15 cellular contexts compared by ENCODE assay signal in the genomic region with DNA sequence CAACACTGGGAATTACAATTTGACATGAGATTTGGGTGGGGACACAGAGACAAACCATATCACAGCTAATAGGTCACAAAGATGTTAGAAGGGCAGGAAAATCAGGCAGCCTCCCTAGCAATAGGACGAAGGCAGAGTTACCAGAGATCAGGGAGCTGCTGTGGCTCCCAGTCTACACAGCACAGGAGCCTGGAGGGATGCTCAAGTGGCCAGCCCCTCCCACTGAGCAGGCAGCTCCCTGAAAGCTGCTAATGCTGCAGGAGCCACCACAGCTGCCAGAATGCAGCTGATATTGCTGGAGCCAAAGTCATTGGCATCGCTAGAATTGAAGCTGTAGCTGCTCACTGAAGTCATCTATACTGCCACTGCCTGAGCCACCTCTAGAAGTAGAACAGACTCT. TPM values are rescaled to one million over a fixed set of nuclear protein-coding genes. Genes with fewer than 3 reads are reported as not detected.
DNase-seq lines count a peak whose midpoint lies in the region; TF ChIP-seq lines count a peak whose summit lies in the region.
"Had no signal": no experiment of that assay in that cellular context is flagged by ENCODE, and none has a peak within 500 bp of the region (broad histone marks: within the 10 kb centered on the region; RNA-seq: fewer than 3 reads in every experiment).

No MANE protein-coding gene starts in this region.

- H3K36me3 Mint-ChIP-seq in activated CD4-positive, alpha-beta T cell treated with anti-CD3 and anti-CD28 coated beads, Interleukin-2, amount 10 ng/mL, durations not matched to agents 24 days and 14 days (ENCODE audit: low read depth) = no peaks in the 10 kb centered on the region
- no peaks in the 10 kb centered on the region for H3K36me3 Mint-ChIP-seq in activated CD4-positive, alpha-beta T cell treated with anti-CD3 and anti-CD28 coated beads, Interleukin-2, amount 10 ng/mL, durations not matched to agents 7 days and 5 days (ENCODE audit: low read depth)
- H3K36me3 Mint-ChIP-seq in CD4-positive, alpha-beta memory T cell = no peaks in the 10 kb centered on the region
- H3K36me3 Mint-ChIP-seq: CD14-positive monocyte; CD8-positive, alpha-beta memory T cell had no signal

- no peak overlapping the region for H3K27ac ChIP-seq in SJCRH30
- no peak overlapping the region for H3K27ac ChIP-seq in CD4-positive, alpha-beta memory T cell (ENCODE audit: low read depth, low read length)
- H3K27ac ChIP-seq in RWPE1 = no peak overlapping the region
- H3K27ac ChIP-seq: GM23248 had no signal

- H3K27ac Mint-ChIP-seq in activated CD4-positive, alpha-beta T cell treated with anti-CD3 and anti-CD28 coated beads, Interleukin-2, amount 10 ng/mL, durations not matched to agents 24 days and 14 days = no peak overlapping the region
- H3K27ac Mint-ChIP-seq in activated CD4-positive, alpha-beta T cell treated with anti-CD3 and anti-CD28 coated beads, Interleukin-2, amount 10 ng/mL, durations not matched to agents 7 days and 5 days = no peak overlapping the region
- H3K27ac Mint-ChIP-seq in CD4-positive, alpha-beta memory T cell = no peak overlapping the region
- H3K27ac Mint-ChIP-seq: CD8-positive, alpha-beta memory T cell had no signal

- H3K27me3 ChIP-seq in SJCRH30 = no peaks in the 10 kb centered on the region
- no peaks in the 10 kb centered on the region for H3K27me3 ChIP-seq in CD4-positive, alpha-beta memory T cell (ENCODE audit: insufficient read depth, low read length)

- H3K9me3 Mint-ChIP-seq in activated CD4-positive, alpha-beta T cell treated with anti-CD3 and anti-CD28 coated beads, Interleukin-2, amount 10 ng/mL, durations not matched to agents 24 days and 14 days = no peaks in the 10 kb centered on the region
- no peaks in the 10 kb centered on the region for H3K9me3 Mint-ChIP-seq in activated CD4-positive, alpha-beta T cell treated with anti-CD3 and anti-CD28 coated beads, Interleukin-2, amount 10 ng/mL, durations not matched to agents 7 days and 5 days
- H3K9me3 Mint-ChIP-seq in CD4-positive, alpha-beta memory T cell = no peaks in the 10 kb centered on the region
- H3K9me3 Mint-ChIP-seq: CD8-positive, alpha-beta memory T cell had no signal

- peaks cover 14% of the 10 kb centered on the region for H3K27me3 Mint-ChIP-seq in activated CD4-positive, alpha-beta T cell treated with anti-CD3 and anti-CD28 coated beads, Interleukin-2, amount 10 ng/mL, durations not matched to agents 24 days and 14 days
- peaks cover 10% of the 10 kb centered on the region for H3K27me3 Mint-ChIP-seq in activated CD4-positive, alpha-beta T cell treated with anti-CD3 and anti-CD28 coated beads, Interleukin-2, amount 10 ng/mL, durations not matched to agents 7 days and 5 days
- H3K27me3 Mint-ChIP-seq in CD4-positive, alpha-beta memory T cell = peaks cover 11 to 12% of the 10 kb centered on the region in 2 donors

- POLR2A ChIA-PET in activated CD4-positive, alpha-beta T cell treated with anti-CD3 and anti-CD28 coated beads, Interleukin-2, amount 10 ng/mL, durations not matched to agents 7 days and 5 days (lab: Charles Lee) = no interaction called here
- POLR2A ChIA-PET in CD4-positive, alpha-beta memory T cell (lab: Charles Lee; ENCODE audit: partially characterized antibody) = no interaction called here
- POLR2A ChIA-PET in RWPE1 (lab: Yijun Ruan, JAX; ENCODE audit: low non-redundant PET) = no interaction called here

- TF ChIP-seq CTCF in RWPE1 (conservative IDR thresholded peaks at IDR 0.05; ENCODE audit: low read depth) = no peak

- H3K4me1 ChIP-seq in SJCRH30 = peaks cover 3% of the 10 kb centered on the region; the same call in 1 of the 2 replicates
- H3K4me1 ChIP-seq in CD4-positive, alpha-beta memory T cell (ENCODE audit: insufficient read depth, low read length) = no peaks in the 10 kb centered on the region
- H3K4me1 ChIP-seq: BE2C, Caco-2 had no signal

- H3K4me1 Mint-ChIP-seq in activated CD4-positive, alpha-beta T cell treated with anti-CD3 and anti-CD28 coated beads, Interleukin-2, amount 10 ng/mL, durations not matched to agents 24 days and 14 days = no peaks in the 10 kb centered on the region
- H3K4me1 Mint-ChIP-seq in activated CD4-positive, alpha-beta T cell treated with anti-CD3 and anti-CD28 coated beads, Interleukin-2, amount 10 ng/mL, durations not matched to agents 7 days and 5 days = no peaks in the 10 kb centered on the region
- H3K4me1 Mint-ChIP-seq in CD4-positive, alpha-beta memory T cell = no peaks in the 10 kb centered on the region
- H3K4me1 Mint-ChIP-seq: CD8-positive, alpha-beta memory T cell had no signal

- H3K4me3 ChIP-seq in SJCRH30 = no peak overlapping the region
- no peak overlapping the region for H3K4me3 ChIP-seq in CD4-positive, alpha-beta memory T cell (ENCODE audit: low read length in 2 of 2)
- H3K4me3 ChIP-seq: GM23248 had no signal

- H3K36me3 ChIP-seq in SJCRH30 = no peaks in the 10 kb centered on the region
- no peaks in the 10 kb centered on the region for H3K36me3 ChIP-seq in CD4-positive, alpha-beta memory T cell (ENCODE audit: insufficient read depth, low read length)
- H3K36me3 ChIP-seq: BE2C had no signal

- no peaks in the 10 kb centered on the region for H3K9me3 ChIP-seq in SJCRH30 (replicated peaks)
- H3K9me3 ChIP-seq in CD4-positive, alpha-beta memory T cell (ENCODE audit: control insufficient read depth in 1 of 2, low read length in 2 of 2) = no peaks in the 10 kb centered on the region
- H3K9me3 ChIP-seq: BE2C, Caco-2 had no signal

- CTCF ChIA-PET in activated CD4-positive, alpha-beta T cell treated with anti-CD3 and anti-CD28 coated beads, Interleukin-2, amount 10 ng/mL, durations not matched to agents 7 days and 5 days (lab: Charles Lee) = no interaction called here
- CTCF ChIA-PET in CD4-positive, alpha-beta memory T cell (lab: Charles Lee; ENCODE audit: partially characterized antibody) = no interaction called here
- CTCF ChIA-PET in RWPE1 (lab: Yijun Ruan, JAX) = no interaction called here

- no peak overlapping the region for H3K4me3 Mint-ChIP-seq in activated CD4-positive, alpha-beta T cell treated with anti-CD3 and anti-CD28 coated beads, Interleukin-2, amount 10 ng/mL, durations not matched to agents 24 days and 14 days
- no peak overlapping the region for H3K4me3 Mint-ChIP-seq in activated CD4-positive, alpha-beta T cell treated with anti-CD3 and anti-CD28 coated beads, Interleukin-2, amount 10 ng/mL, durations not matched to agents 7 days and 5 days
- no peak overlapping the region for H3K4me3 Mint-ChIP-seq in CD4-positive, alpha-beta memory T cell
- H3K4me3 Mint-ChIP-seq: CD14-positive monocyte; CD8-positive, alpha-beta memory T cell had no signal

- DNase-seq in activated CD4-positive, alpha-beta T cell treated with anti-CD3 and anti-CD28 coated beads, Interleukin-2, amount 10 ng/mL, durations not matched to agents 24 days and 14 days = peak; percentile 48
- DNase-seq in activated CD4-positive, alpha-beta T cell treated with anti-CD3 and anti-CD28 coated beads, Interleukin-2, amount 10 ng/mL, durations not matched to agents 7 days and 5 days = no peak
- DNase-seq in SJCRH30 = peak; percentile 43 to 45
- peak; percentile 6 for DNase-seq in iPS-NIHi11 (ENCODE audit: low spot score)
- DNase-seq in CD4-positive, alpha-beta memory T cell = no peak
- DNase-seq in HT-29 (ENCODE audit: low spot score) = no peak
- no peak for DNase-seq in RWPE1 (ENCODE audit: low spot score)
- DNase-seq: BE2C; Caco-2; CD8-positive, alpha-beta memory T cell; GF-D8; GM23248; H7; IMR-90 had no signal

- intact Hi-C loops in activated CD4-positive, alpha-beta T cell treated with anti-CD3 and anti-CD28 coated beads, Interleukin-2, amount 10 ng/mL, durations not matched to agents 24 days and 14 days (cut with micrococcal nuclease) = no loop called here
- intact Hi-C loops in CD4-positive, alpha-beta memory T cell (cut with micrococcal nuclease) = loop anchor here (5.0 kb wide), 1 partner anchor 101 kb away; no protein-coding TSS in a partner anchor

RNA-seq across cellular contexts. Expression of gene CR1L, which starts 51.0 kb away (rescaled TPM):
- total RNA-seq in activated CD4-positive, alpha-beta T cell treated with anti-CD3 and anti-CD28 coated beads, Interleukin-2, amount 10 ng/mL, durations not matched to agents 24 days and 14 days = not detected in 2 replicates
- total RNA-seq in activated CD4-positive, alpha-beta T cell treated with anti-CD3 and anti-CD28 coated beads, Interleukin-2, amount 10 ng/mL, durations not matched to agents 7 days and 5 days = not detected
- total RNA-seq in SJCRH30 (2014; rRNA removed; shearing (Covaris generic)) = not detected in 2 replicates
- under 1 TPM in 1 of 2 experiments, not detected in 1; 0.19 TPM for total RNA-seq in CD4-positive, alpha-beta memory T cell
- polyA plus RNA-seq in CD4-positive, alpha-beta memory T cell = not detected
- total RNA-seq in HT-29 (2014; rRNA removed; shearing (Covaris generic)) = not detected in 2 replicates
- total RNA-seq: Caco-2; CD8-positive, alpha-beta memory T cell; GM23248; H7; IMR-90 had no signal
- polyA plus RNA-seq: CD14-positive monocyte; CD8-positive, alpha-beta memory T cell; GM23248; IMR-90 had no signal

RNA-seq across cellular contexts. Expression of gene CD46, which starts 55.9 kb away (rescaled TPM):
- 96.3 and 107 TPM in 2 replicates for total RNA-seq in activated CD4-positive, alpha-beta T cell treated with anti-CD3 and anti-CD28 coated beads, Interleukin-2, amount 10 ng/mL, durations not matched to agents 24 days and 14 days
- 100 to 1,000 TPM; 112 to 115 TPM for total RNA-seq in activated CD4-positive, alpha-beta T cell treated with anti-CD3 and anti-CD28 coated beads, Interleukin-2, amount 10 ng/mL, durations not matched to agents 7 days and 5 days
- 84.6 and 95.1 TPM in 2 replicates for total RNA-seq in SJCRH30 (2014; rRNA removed; shearing (Covaris generic))
- total RNA-seq in CD4-positive, alpha-beta memory T cell = 100 to 1,000 TPM; 217 to 234 TPM
- polyA plus RNA-seq in CD4-positive, alpha-beta memory T cell = 100 to 1,000 TPM; 171 to 176 TPM
- total RNA-seq in HT-29 (2014; rRNA removed; shearing (Covaris generic)) = 76.8 and 91.4 TPM in 2 replicates

Comparison
In these comparisons a context has a peak if more than half of its experiments do, and no peak if none do; other contexts are left out.
1. DNase-seq: peak in activated CD4-positive, alpha-beta T cell treated with anti-CD3 and anti-CD28 coated beads, Interleukin-2, amount 10 ng/mL, durations not matched to agents 24 days and 14 days (single experiment), SJCRH30 (2 of 2) and iPS-NIHi11 (single experiment); none in activated CD4-positive, alpha-beta T cell treated with anti-CD3 and anti-CD28 coated beads, Interleukin-2, amount 10 ng/mL, durations not matched to agents 7 days and 5 days (single experiment), CD4-positive, alpha-beta memory T cell (0 of 5), HT-29 (single experiment) and RWPE1 (single experiment).